8 cellular contexts compared by ENCODE assay signal in genomic region chr11:59754859-59755700, GRCh38. TPM values are rescaled to one million over a fixed set of nuclear protein-coding genes. Genes with fewer than 3 reads are reported as not detected.
DNase-seq lines count a peak whose midpoint lies in the region; ATAC-seq and TF ChIP-seq lines count a peak whose summit lies in the region.

Gene STX3, plus strand, starts transcription at chr11:59755376. Its CDS starts 230 bp downstream, at chr11:59755606.

- DNase-seq in A172 (ENCODE audit: low spot score) = peak; percentile 69
- DNase-seq in NCI-H526 (lab: John Stamatoyannopoulos, UW) = peak; percentile 69 to 91
- peak; percentile 80 for DNase-seq in activated CD4-positive, alpha-beta memory T cell treated with anti-CD3 and anti-CD28 coated beads, Interleukin-2, amount 10 ng/mL, durations not matched to agents 7 days and 5 days
- DNase-seq in lower leg skin (ENCODE audit: low spot score in 2 of 2) = peak; percentile 43 to 95
- DNase-seq in stimulated activated CD4-positive, alpha-beta T cell treated with anti-CD3 and anti-CD28 coated beads, Interleukin-4, amount 100 ng/mL, for 4 hours = peak; percentile 63 to 69

- H3K27ac ChIP-seq in duodenal mucosa (ENCODE audit: low read depth, low read length) = peak within 1 kb of the TSS; percentile 88

- ATAC-seq in GM18867 (IDR thresholded peaks at IDR 0.05; ENCODE audit: unreplicated experiment) = peak; percentile 86
- peak; percentile 67 for ATAC-seq in HG03159 (IDR thresholded peaks at IDR 0.05; ENCODE audit: unreplicated experiment)

- no peaks in the 10 kb centered on the region for H3K27me3 ChIP-seq in duodenal mucosa (ENCODE audit: control insufficient read depth in 1 of 2, insufficient read depth in 2 of 2, low read length in 2 of 2)

- peak within 1 kb of the TSS; percentile 76 to 88 for H3K9ac ChIP-seq in duodenal mucosa (ENCODE audit: low read depth in 1 of 2, low read length in 2 of 2)

- TF ChIP-seq CTCF in lower leg skin (IDR thresholded peaks at IDR 0.05) = no peak

- H3K4me3 Mint-ChIP-seq in activated CD4-positive, alpha-beta memory T cell treated with anti-CD3 and anti-CD28 coated beads, Interleukin-2, amount 10 ng/mL, durations not matched to agents 7 days and 5 days = peak within 1 kb of the TSS; percentile 84

- intact Hi-C loops in lower leg skin (cut with DNase I; ENCODE audit: low total_unique reads) = loop anchor here (5.0 kb wide), 1 partner anchor 47 kb away; no protein-coding TSS in a partner anchor

- H3K4me1 Mint-ChIP-seq in activated CD4-positive, alpha-beta memory T cell treated with anti-CD3 and anti-CD28 coated beads, Interleukin-2, amount 10 ng/mL, durations not matched to agents 7 days and 5 days = peaks cover 43% of the 10 kb centered on the region

- CTCF ChIA-PET in activated CD4-positive, alpha-beta memory T cell treated with anti-CD3 and anti-CD28 coated beads, Interleukin-2, amount 10 ng/mL, durations not matched to agents 7 days and 5 days (lab: Charles Lee) = interaction anchor here (0.7 to 6.1 kb wide), 18 partner anchors 9 to 164 kb away, joined by 3 to 99 read pairs (median 5); partner anchors contain the start of genes MRPL16 and PATL1

- no peaks in the 10 kb centered on the region for H3K9me3 Mint-ChIP-seq in activated CD4-positive, alpha-beta memory T cell treated with anti-CD3 and anti-CD28 coated beads, Interleukin-2, amount 10 ng/mL, durations not matched to agents 7 days and 5 days

- WGBS in lower leg skin, 2 donors = 0 to 1% methylated on average over 34 to 43 of the region's 80 CpGs

- TF ChIP-seq POLR2A in lower leg skin (IDR thresholded peaks at IDR 0.05) = no peak

- POLR2A ChIA-PET in activated CD4-positive, alpha-beta memory T cell treated with anti-CD3 and anti-CD28 coated beads, Interleukin-2, amount 10 ng/mL, durations not matched to agents 7 days and 5 days (lab: Charles Lee) = interaction anchor here (0.7 to 5.3 kb wide), 17 partner anchors 11 to 146 kb away, joined by 3 to 64 read pairs (median 4); partner anchors contain the start of genes MRPL16 and PATL1

- peaks cover 26 to 38% of the 10 kb centered on the region in 2 donors for H3K4me1 ChIP-seq in duodenal mucosa (ENCODE audit: control insufficient read depth in 1 of 2, insufficient read depth in 2 of 2, low read length in 2 of 2)

- H3K9me3 ChIP-seq in duodenal mucosa (ENCODE audit: control insufficient read depth in 1 of 2, low read length in 2 of 2) = no peaks in the 10 kb centered on the region

- peaks cover 0 to 2% of the 10 kb centered on the region in 2 donors for H3K36me3 ChIP-seq in duodenal mucosa (ENCODE audit: control insufficient read depth in 1 of 2, insufficient read depth in 2 of 2, low read length in 2 of 2)

- H3K27me3 Mint-ChIP-seq in activated CD4-positive, alpha-beta memory T cell treated with anti-CD3 and anti-CD28 coated beads, Interleukin-2, amount 10 ng/mL, durations not matched to agents 7 days and 5 days = peaks cover 3% of the 10 kb centered on the region

- peak within 1 kb of the TSS; percentile 85 to 87 for H3K4me3 ChIP-seq in duodenal mucosa (ENCODE audit: low read depth in 1 of 2, low read length in 2 of 2)
- peak within 1 kb of the TSS; percentile 72 for H3K4me3 ChIP-seq in lower leg skin (ENCODE audit: low read depth, poor library complexity, severe bottlenecking)

- H3K36me3 Mint-ChIP-seq in activated CD4-positive, alpha-beta memory T cell treated with anti-CD3 and anti-CD28 coated beads, Interleukin-2, amount 10 ng/mL, durations not matched to agents 7 days and 5 days (ENCODE audit: low read depth) = peaks cover 36% of the 10 kb centered on the region

- H3K27ac Mint-ChIP-seq in activated CD4-positive, alpha-beta memory T cell treated with anti-CD3 and anti-CD28 coated beads, Interleukin-2, amount 10 ng/mL, durations not matched to agents 7 days and 5 days = peak within 1 kb of the TSS; percentile 83

RNA-seq across cellular contexts. Expression of gene STX3, which starts in this region (rescaled TPM):
- total RNA-seq in A172 (2014; rRNA removed; shearing (Covaris generic)) = 53.2 and 70.0 TPM in 2 replicates
- total RNA-seq in activated CD4-positive, alpha-beta memory T cell treated with anti-CD3 and anti-CD28 coated beads, Interleukin-2, amount 10 ng/mL, durations not matched to agents 7 days and 5 days = 10 to 100 TPM; 89.1 to 92.3 TPM
- total RNA-seq in lower leg skin = 10 to 100 TPM; 23.5 to 39.4 (median 33.4) TPM

Comparison
In these comparisons a context has a peak if more than half of its experiments do, and no peak if none do; other contexts are left out.
1. Peak in every context shown above with its lines: DNase-seq, ATAC-seq, H3K4me3 ChIP-seq and H3K27ac ChIP-seq.